ENCODE assay signal across 26 cellular contexts in the genomic region with DNA sequence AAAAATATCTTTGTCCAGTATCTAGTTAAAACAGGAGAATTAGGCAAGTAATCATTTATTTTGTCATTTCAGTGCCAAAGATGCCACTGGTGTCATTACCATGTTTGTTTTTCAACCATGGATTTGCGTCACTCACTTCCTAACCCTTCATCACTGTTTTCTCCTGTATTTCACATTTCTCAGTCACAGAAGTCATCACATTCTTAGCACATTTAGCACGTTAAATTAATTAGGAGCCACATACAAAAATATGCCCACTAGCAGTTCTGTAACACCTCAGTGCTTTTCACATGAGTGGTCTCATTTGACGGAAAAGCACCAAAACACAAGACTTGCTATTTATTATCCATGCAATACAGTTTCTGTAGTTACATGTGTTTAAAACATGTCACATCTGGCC.
"Had no signal": no experiment of that assay in that cellular context is flagged by ENCODE, and none has a peak within 500 bp of the region (broad histone marks: within the 10 kb centered on the region; RNA-seq: fewer than 3 reads in every experiment).

No MANE protein-coding gene starts in this region.

- H3K79me2 ChIP-seq: parathyroid adenoma had no signal

- ATAC-seq: natural killer cell; psoas muscle; right cardiac atrium; right lobe of liver; stimulated activated naive B cell treated with anti-CD40 and anti-IgM and Interleukin-4, amounts not matched to agents 10 μg/mL and 1 μg/mL and 100 μg/mL, for 72 hours had no signal

- H3K4me1 ChIP-seq: neural progenitor cell, parathyroid adenoma, psoas muscle, right lobe of liver, stomach, thyroid gland, tibial nerve, upper lobe of left lung, vagina had no signal

- H3K27ac ChIP-seq: neural progenitor cell, ovary, parathyroid adenoma, psoas muscle, right lobe of liver, sigmoid colon, stomach, thoracic aorta, thyroid gland, tibial nerve, upper lobe of left lung, vagina had no signal

- H3K9ac ChIP-seq: neural progenitor cell, parathyroid adenoma had no signal

- H3K4me2 ChIP-seq: neural progenitor cell had no signal

- H3K27me3 ChIP-seq: neural progenitor cell, ovary, right lobe of liver, sigmoid colon, stomach, thyroid gland, tibial nerve, upper lobe of left lung, vagina had no signal

- FAIRE-seq: small intestine, urothelium cell line had no signal

- H3K9me3 ChIP-seq: ovary, psoas muscle, right lobe of liver, sigmoid colon, stomach, thoracic aorta, thyroid gland, tibial nerve, upper lobe of left lung, vagina had no signal

- H3K4me3 ChIP-seq: neural progenitor cell, ovary, psoas muscle, right lobe of liver, sigmoid colon, stomach, thoracic aorta, thyroid gland, tibial nerve, upper lobe of left lung, vagina had no signal

- DNase-seq: natural killer cell; occipital lobe; ovary; posterior cingulate gyrus; psoas muscle; right cardiac atrium; right lobe of liver; sigmoid colon; small intestine; stimulated activated CD4-positive, alpha-beta T cell treated with anti-CD3 and anti-CD28 coated beads, Interleukin-12 subunit alpha, Interleukin-12 subunit beta, amount 100 ng/mL, for 4 hours; stimulated activated CD4-positive, alpha-beta T cell treated with anti-CD3 and anti-CD28 coated beads, Interleukin-1b, Interleukin-23, amount 100 ng/mL, for 48 hours; stimulated activated CD4-positive, alpha-beta T cell treated with anti-CD3 and anti-CD28 coated beads, Interleukin-4, amount 100 ng/mL, for 1 hour; stimulated activated CD4-positive, alpha-beta T cell treated with anti-CD3 and anti-CD28 coated beads, Interleukin-4, amount 100 ng/mL, for 4 hours; stimulated activated CD8-positive, alpha-beta memory T cell treated with anti-CD3 and anti-CD28 coated beads, Interleukin-4, amount 100 ng/mL, for 48 hours; stimulated activated naive B cell treated with anti-CD40 and anti-IgM and Interleukin-4, amounts not matched to agents 10 μg/mL and 1 μg/mL and 100 μg/mL, for 72 hours; stimulated activated naive CD4-positive, alpha-beta T cell treated with Interleukin-2 at 50 U/mL for 16 hours; stomach; thyroid gland; trophoblast cell; upper lobe of left lung had no signal

- H3K36me3 ChIP-seq: neural progenitor cell, ovary, right lobe of liver, sigmoid colon, stomach, thoracic aorta, thyroid gland, tibial nerve, upper lobe of left lung, vagina had no signal

- H2AFZ ChIP-seq: neural progenitor cell, parathyroid adenoma had no signal
